ENCODE assay signal across 21 cellular contexts in the genomic region with DNA sequence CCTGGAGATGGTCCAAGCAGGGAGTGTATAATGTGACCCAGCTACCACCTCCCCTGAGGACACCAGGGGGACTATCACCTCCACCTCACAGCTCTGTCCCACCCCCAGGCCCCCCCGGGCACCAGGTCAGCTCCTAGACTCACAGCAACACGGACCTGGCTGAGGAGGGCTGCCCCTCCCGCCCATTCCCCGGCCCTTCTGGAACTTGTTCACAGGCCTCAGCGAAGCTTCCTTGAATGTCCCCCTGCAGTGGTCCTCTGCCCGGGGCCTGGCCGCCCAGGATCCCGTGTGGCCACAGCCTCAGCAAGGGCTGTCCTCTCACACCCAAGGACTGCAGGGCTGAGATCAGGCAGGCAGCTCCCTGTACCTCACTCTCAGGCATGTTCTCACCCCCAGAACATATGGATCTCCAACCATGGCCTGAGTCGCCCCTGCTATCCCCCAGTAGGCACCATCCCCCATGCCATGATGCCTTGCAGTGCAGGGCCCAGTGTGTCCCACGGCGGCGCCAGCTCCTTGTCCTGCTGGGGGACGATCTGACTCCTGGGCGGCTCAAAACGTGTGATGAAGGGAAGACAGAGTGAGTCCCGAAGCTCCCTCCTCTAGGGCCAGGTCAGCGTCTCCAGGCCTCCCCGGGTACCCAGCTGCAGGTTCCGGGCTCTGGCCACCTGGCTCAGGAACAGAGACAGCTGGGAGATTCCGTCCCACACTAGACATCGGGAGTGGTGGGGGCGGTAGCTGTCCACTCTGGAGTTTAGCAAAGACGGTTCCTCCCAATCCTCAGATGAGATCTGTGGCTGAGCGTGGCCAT.
"Had no signal": no experiment of that assay in that cellular context is flagged by ENCODE, and none has a peak within 500 bp of the region (broad histone marks: within the 10 kb centered on the region; RNA-seq: fewer than 3 reads in every experiment).

No MANE protein-coding gene starts in this region.

- H3K9me3 ChIP-seq: ovary had no signal

- H3K27ac ChIP-seq: cardiac muscle cell, foreskin keratinocyte, left lung, ovary had no signal

- ATAC-seq: foreskin keratinocyte; left lung; naive thymus-derived CD4-positive, alpha-beta T cell; right cardiac atrium had no signal

- FAIRE-seq: colon, endothelial cell of umbilical vein, islet of Langerhans had no signal

- H3K4me3 ChIP-seq: cardiac muscle cell, left lung, ovary had no signal

- DNase-seq: cerebellar nuclear complex; dermis blood vessel endothelial cell; endodermal cell; erythroblast; foreskin keratinocyte; head of caudate nucleus; hippocampal formation; naive thymus-derived CD4-positive, alpha-beta T cell; nephron progenitor cell; ovary; stimulated activated CD4-positive, alpha-beta T cell treated with anti-CD3 and anti-CD28 coated beads, Interleukin-15, amount 100 ng/mL, for 24 hours; stimulated activated CD4-positive, alpha-beta T cell treated with anti-CD3 and anti-CD28 coated beads, Interleukin-1b, Interleukin-23, amount 100 ng/mL, for 48 hours; stimulated activated CD4-positive, alpha-beta T cell treated with anti-CD3 and anti-CD28 coated beads, Interleukin-4, amount 100 ng/mL, for 24 hours; stimulated activated naive B cell treated with anti-CD40 and anti-IgM and Interleukin-4, amounts not matched to agents 10 μg/mL and 1 μg/mL and 100 μg/mL, for 72 hours; trophoblast cell had no signal

- H3K27me3 ChIP-seq: cardiac muscle cell, foreskin keratinocyte, ovary had no signal

- H3K4me1 ChIP-seq: foreskin keratinocyte, left lung had no signal

- H3K36me3 ChIP-seq: cardiac muscle cell, left lung, ovary had no signal
